ENCODE assay signal across 8 cellular contexts in genomic region chr1:100183370-100183769, GRCh38. TPM values are rescaled to one million over a fixed set of nuclear protein-coding genes. Genes with fewer than 3 reads are reported as not detected.
"Had no signal": no experiment of that assay in that cellular context is flagged by ENCODE, and none has a peak within 500 bp of the region (broad histone marks: within the 10 kb centered on the region; RNA-seq: fewer than 3 reads in every experiment).

No MANE protein-coding gene starts in this region.

- H3K4me1 ChIP-seq: HAP-1 had no signal

- H3K27me3 Mint-ChIP-seq: IgD-negative memory B cell had no signal

- ATAC-seq: HCT116 had no signal

- H3K36me3 Mint-ChIP-seq: IgD-negative memory B cell had no signal

- H3K4me3 Mint-ChIP-seq: IgD-negative memory B cell had no signal

- H3K9me3 ChIP-seq: HAP-1 had no signal

- H3K9ac ChIP-seq: GM23248 had no signal

- H3K4me3 ChIP-seq: GM23248, HAP-1 had no signal

- H3K36me3 ChIP-seq: HAP-1 had no signal

- DNase-seq: GM23248, GOT3, H7, KG1 had no signal

- H2AFZ ChIP-seq: GM23248 had no signal

- FAIRE-seq: HTR-8/SVneo had no signal

- H3K27ac ChIP-seq: GM23248 had no signal

RNA-seq across cellular contexts. Expression of gene LRRC39, which starts 5.3 kb away (rescaled TPM):
- total RNA-seq: GM23248 had no signal
- polyA plus RNA-seq: IgD-negative memory B cell had no signal
